Comparison of ENCODE assay signal across 8 cellular contexts in genomic region chr20:20018366-20018765, GRCh38. TPM values are rescaled to one million over a fixed set of nuclear protein-coding genes. Genes with fewer than 3 reads are reported as not detected.
A peak's percentile ranks its signal among the peaks of the same experiment; 100 is the strongest.
DNase-seq lines count a peak whose midpoint lies in the region; ATAC-seq and TF ChIP-seq lines count a peak whose summit lies in the region.

No MANE protein-coding gene starts in this region.

- no peak overlapping the region for H2AFZ ChIP-seq in Loucy (ENCODE audit: low read length)

- H3K27me3 ChIP-seq in BE2C (no peaks in the 10 kb centered on the region), Loucy (ENCODE audit: insufficient read depth, low read length, poor library complexity, severe bottlenecking) (no peaks in the 10 kb centered on the region)

- peaks cover 41% of the 10 kb centered on the region for H3K4me1 Mint-ChIP-seq in chondrocyte (ENCODE audit: low read depth)
- H3K4me1 Mint-ChIP-seq in naive thymus-derived CD8-positive, alpha-beta T cell, result peaks cover 31 to 65% (median 54%) of the 10 kb centered on the region in 4 donors

- POLR2A ChIA-PET in naive thymus-derived CD8-positive, alpha-beta T cell (lab: Charles Lee), result interaction anchor here (0.6 to 2.1 kb wide), 3 partner anchors 9 to 34 kb away, joined by 5 to 48 read pairs (median 9); partner anchors contain the start of genes CFAP61 and CRNKL1

- H3K9me3 Mint-ChIP-seq in chondrocyte (ENCODE audit: low read depth), result no peaks in the 10 kb centered on the region
- no peaks in the 10 kb centered on the region for H3K9me3 Mint-ChIP-seq in naive thymus-derived CD8-positive, alpha-beta T cell

- peak overlapping the region; percentile 89 for H3K4me2 ChIP-seq in Loucy (ENCODE audit: low read depth, low read length, poor library complexity, severe bottlenecking)

- peak overlapping the region; percentile 88 for H3K4me3 Mint-ChIP-seq in chondrocyte (ENCODE audit: unreplicated experiment)
- H3K4me3 Mint-ChIP-seq in naive thymus-derived CD8-positive, alpha-beta T cell, result peak overlapping the region; percentile 82 to 95 (median 90)

- peaks cover 9% of the 10 kb centered on the region for H3K36me3 ChIP-seq in BE2C
- H3K36me3 ChIP-seq in Loucy (ENCODE audit: insufficient read depth, low read length), result no peaks in the 10 kb centered on the region; the same call in 1 of the 2 replicates

- H3K9ac ChIP-seq in Loucy (ENCODE audit: low read depth, low read length, poor library complexity, severe bottlenecking), result peak overlapping the region; percentile 86

- H3K9me2 ChIP-seq in Loucy (replicated peaks; ENCODE audit: low read depth, low read length), result no peaks in the 10 kb centered on the region

- H3K9me3 ChIP-seq in BE2C, result no peaks in the 10 kb centered on the region
- no peaks in the 10 kb centered on the region for H3K9me3 ChIP-seq in Loucy (ENCODE audit: insufficient read depth, low read depth, low read length)

- peak overlapping the region; percentile 17 for H3K27ac Mint-ChIP-seq in chondrocyte (ENCODE audit: unreplicated experiment)
- H3K27ac Mint-ChIP-seq in naive thymus-derived CD8-positive, alpha-beta T cell, result peak overlapping the region; percentile 61 to 96 (median 92)

- H3K4me1 ChIP-seq in BE2C (no peaks in the 10 kb centered on the region), Loucy (ENCODE audit: insufficient read depth, low read length, poor library complexity, severe bottlenecking) (peaks cover 52% of the 10 kb centered on the region)

- H3K79me2 ChIP-seq in Loucy (ENCODE audit: insufficient read depth, low read length), result peaks cover 62% of the 10 kb centered on the region

- peaks cover 43% of the 10 kb centered on the region for H4K20me1 ChIP-seq in Loucy (ENCODE audit: insufficient read depth, low read length, poor library complexity, severe bottlenecking)

- DNase-seq in BE2C (no peak), chondrocyte (ENCODE audit: low spot score) (no peak), OCI-M1 (lab: John Stamatoyannopoulos, UW) (no peak)
- no peak for DNase-seq in naive thymus-derived CD8-positive, alpha-beta T cell

- no peak for TF ChIP-seq CTCF in BE2C (IDR thresholded peaks at IDR 0.05; ENCODE audit: low read depth, low read length)
- no peak for TF ChIP-seq CTCF in Loucy (conservative IDR thresholded peaks at IDR 0.05; ENCODE audit: low read length)
- TF ChIP-seq CTCF in chondrocyte (IDR thresholded peaks at IDR 0.05), result no peak

- H3K36me3 Mint-ChIP-seq in chondrocyte (ENCODE audit: low read depth), result no peaks in the 10 kb centered on the region
- peaks cover 0 to 19% (median 1%) of the 10 kb centered on the region in 3 donors for H3K36me3 Mint-ChIP-seq in naive thymus-derived CD8-positive, alpha-beta T cell

- no peak for ATAC-seq in naive thymus-derived CD8-positive, alpha-beta T cell
- ATAC-seq in GM19324 (IDR thresholded peaks at IDR 0.05; ENCODE audit: low FRiP score, unreplicated experiment) (no peak), HG02840 (IDR thresholded peaks at IDR 0.05; ENCODE audit: low FRiP score, unreplicated experiment) (no peak), HG02981 (IDR thresholded peaks at IDR 0.05; ENCODE audit: unreplicated experiment) (no peak)

- no peaks in the 10 kb centered on the region for H3K27me3 Mint-ChIP-seq in chondrocyte (ENCODE audit: low read depth)
- H3K27me3 Mint-ChIP-seq in naive thymus-derived CD8-positive, alpha-beta T cell, result no peaks in the 10 kb centered on the region

- H3K4me3 ChIP-seq in BE2C (ENCODE audit: low read depth, low read length) (peak overlapping the region; percentile 86), Loucy (ENCODE audit: low read length, poor library complexity, severe bottlenecking) (peak overlapping the region; percentile 94)

- no peaks in the 10 kb centered on the region for H3F3A ChIP-seq in Loucy (ENCODE audit: low read depth)

RNA-seq across cellular contexts. Expression of gene NAA20, which starts 1.2 kb away (rescaled TPM):
- polyA plus RNA-seq in BE2C (2012; ENCODE audit: insufficient read depth, insufficient read length, low read depth), result 99.1 TPM
- total RNA-seq in chondrocyte, result 44.9 to 47.2 TPM (median 46.2 TPM) in 3 replicates
- 10 to 100 TPM; 40.9 to 41.5 TPM for total RNA-seq in naive thymus-derived CD8-positive, alpha-beta T cell
- 10 to 100 TPM; 75.0 to 82.4 (median 79.9) TPM for polyA plus RNA-seq in naive thymus-derived CD8-positive, alpha-beta T cell

RNA-seq across cellular contexts. Expression of gene CRNKL1, which starts 33.9 kb away (rescaled TPM):
- 19.6 TPM for polyA plus RNA-seq in BE2C (2012; ENCODE audit: insufficient read depth, insufficient read length, low read depth)
- 14.3 to 20.5 TPM (median 16.4 TPM) in 3 replicates for total RNA-seq in chondrocyte
- total RNA-seq in naive thymus-derived CD8-positive, alpha-beta T cell, result 10 to 100 TPM; 26.7 to 34.3 TPM
- polyA plus RNA-seq in naive thymus-derived CD8-positive, alpha-beta T cell, result 10 to 100 TPM in 1 of 3 donors, 1 to 10 TPM in 2; 6.9 to 14.6 (median 9.0) TPM

RNA-seq across cellular contexts. Expression of gene CFAP61, which starts 34.0 kb away (rescaled TPM):
- 4.2 TPM for polyA plus RNA-seq in BE2C (2012; ENCODE audit: insufficient read depth, insufficient read length, low read depth)
- total RNA-seq in chondrocyte, result not detected in 3 replicates
- total RNA-seq in naive thymus-derived CD8-positive, alpha-beta T cell, result not detected
- polyA plus RNA-seq in naive thymus-derived CD8-positive, alpha-beta T cell, result not detected
